In the genomic region with DNA sequence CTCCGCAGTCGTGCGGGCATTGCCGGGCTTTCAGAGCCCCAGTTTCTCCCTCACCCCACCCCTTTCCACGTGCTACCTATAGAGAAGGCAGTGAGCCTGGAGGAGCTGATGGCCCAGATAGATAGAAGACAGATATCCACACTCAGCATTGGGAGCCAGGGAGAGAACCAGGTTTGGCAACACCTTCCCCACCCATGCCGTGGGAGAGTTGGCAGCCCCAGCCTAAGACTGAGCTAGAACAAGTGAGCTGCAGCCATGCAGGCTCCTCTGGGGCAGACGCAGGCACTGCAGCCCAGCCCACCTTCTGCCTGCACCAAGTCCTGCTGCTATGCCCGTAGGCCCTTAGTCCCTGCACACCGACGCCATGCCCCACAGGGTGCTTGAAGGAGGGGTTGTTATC, we compare ENCODE assay signal across 15 cellular contexts. TPM values are rescaled to one million over a fixed set of nuclear protein-coding genes. Genes with fewer than 3 reads are reported as not detected.
DNase-seq lines count a peak whose midpoint lies in the region; ATAC-seq and TF ChIP-seq lines count a peak whose summit lies in the region.
"Had no signal": no experiment of that assay in that cellular context is flagged by ENCODE, and none has a peak within 500 bp of the region (broad histone marks: within the 10 kb centered on the region; RNA-seq: fewer than 3 reads in every experiment).

No MANE protein-coding gene starts in this region.

- no peak overlapping the region for H2AFZ ChIP-seq in Karpas-422 (ENCODE audit: low read length)
- H2AFZ ChIP-seq in parathyroid adenoma: peak overlapping the region; percentile 7

- no peaks in the 10 kb centered on the region for H3K79me2 ChIP-seq in Karpas-422 (ENCODE audit: low read length)
- H3K79me2 ChIP-seq in parathyroid adenoma: no peaks in the 10 kb centered on the region

- no peak overlapping the region for H3K27ac ChIP-seq in Karpas-422 (ENCODE audit: low read length)
- peak overlapping the region; percentile 43 for H3K27ac ChIP-seq in parathyroid adenoma
- H3K27ac ChIP-seq: A549 had no signal

- H3K9me2 ChIP-seq in Karpas-422 (replicated peaks; ENCODE audit: insufficient read depth, low read length): no peaks in the 10 kb centered on the region

- CTCF ChIA-PET in activated CD4-positive, alpha-beta memory T cell treated with anti-CD3 and anti-CD28 coated beads, Interleukin-2, amount 10 ng/mL, durations not matched to agents 7 days and 5 days (lab: Charles Lee): interaction anchor here (2.4 kb wide), 1 partner anchor 10 kb away, joined by 7 read pairs; no protein-coding TSS in a partner anchor

- H3K27me3 Mint-ChIP-seq in activated CD4-positive, alpha-beta memory T cell treated with anti-CD3 and anti-CD28 coated beads, Interleukin-2, amount 10 ng/mL, durations not matched to agents 7 days and 5 days: peaks cover 11% of the 10 kb centered on the region

- H3K4me3 ChIP-seq in Karpas-422 (ENCODE audit: low read length) (no peak overlapping the region), parathyroid adenoma (ENCODE audit: low read depth, low read length) (peak overlapping the region; percentile 35)
- H3K4me3 ChIP-seq: A549 had no signal

- H3K4me2 ChIP-seq in Karpas-422 (ENCODE audit: low read depth, low read length, poor library complexity, severe bottlenecking) (no peak overlapping the region), parathyroid adenoma (ENCODE audit: low read length) (peak overlapping the region; percentile 60)
- H3K4me2 ChIP-seq: A549 had no signal

- H3K9me3 ChIP-seq in Karpas-422 (ENCODE audit: low read length): no peaks in the 10 kb centered on the region
- H3K9me3 ChIP-seq in parathyroid adenoma (ENCODE audit: control insufficient read depth, low read length): no peaks in the 10 kb centered on the region
- H3K9me3 ChIP-seq: A549, BE2C, Caco-2 had no signal

- ATAC-seq in GM19328 (IDR thresholded peaks at IDR 0.05; ENCODE audit: unreplicated experiment): no peak
- ATAC-seq: A549 had no signal

- POLR2A ChIA-PET in activated CD4-positive, alpha-beta memory T cell treated with anti-CD3 and anti-CD28 coated beads, Interleukin-2, amount 10 ng/mL, durations not matched to agents 7 days and 5 days (lab: Charles Lee): no interaction called here

- H3K27me3 ChIP-seq in Karpas-422 (ENCODE audit: low read length) (no peaks in the 10 kb centered on the region), parathyroid adenoma (ENCODE audit: control insufficient read depth, insufficient read depth, low read length) (no peaks in the 10 kb centered on the region)

- H3K36me3 ChIP-seq in Karpas-422 (ENCODE audit: insufficient read depth, low read length) (no peaks in the 10 kb centered on the region), parathyroid adenoma (ENCODE audit: control insufficient read depth, insufficient read depth, low read length) (no peaks in the 10 kb centered on the region)
- H3K36me3 ChIP-seq: BE2C had no signal

- H4K20me1 ChIP-seq in Karpas-422 (ENCODE audit: insufficient read depth, low read depth, low read length): no peaks in the 10 kb centered on the region

- H3K4me1 ChIP-seq in Karpas-422 (ENCODE audit: low read length) (peaks cover 32% of the 10 kb centered on the region), parathyroid adenoma (peaks cover 30% of the 10 kb centered on the region)
- H3K4me1 ChIP-seq: A549 had no signal

- peaks cover 4% of the 10 kb centered on the region for H3K4me1 Mint-ChIP-seq in activated CD4-positive, alpha-beta memory T cell treated with anti-CD3 and anti-CD28 coated beads, Interleukin-2, amount 10 ng/mL, durations not matched to agents 7 days and 5 days

- H3K36me3 Mint-ChIP-seq in activated CD4-positive, alpha-beta memory T cell treated with anti-CD3 and anti-CD28 coated beads, Interleukin-2, amount 10 ng/mL, durations not matched to agents 7 days and 5 days (ENCODE audit: low read depth): no peaks in the 10 kb centered on the region
- H3K36me3 Mint-ChIP-seq: CD8-positive, alpha-beta memory T cell had no signal

- H3K4me3 Mint-ChIP-seq in activated CD4-positive, alpha-beta memory T cell treated with anti-CD3 and anti-CD28 coated beads, Interleukin-2, amount 10 ng/mL, durations not matched to agents 7 days and 5 days: no peak overlapping the region
- H3K4me3 Mint-ChIP-seq: CD8-positive, alpha-beta memory T cell; H9 had no signal

- no peak for TF ChIP-seq CTCF in parathyroid adenoma (IDR thresholded peaks at IDR 0.05)

- H3K27ac Mint-ChIP-seq in activated CD4-positive, alpha-beta memory T cell treated with anti-CD3 and anti-CD28 coated beads, Interleukin-2, amount 10 ng/mL, durations not matched to agents 7 days and 5 days: no peak overlapping the region
- H3K27ac Mint-ChIP-seq: CD8-positive, alpha-beta memory T cell had no signal

- DNase-seq in Karpas-422 (no peak), head of caudate nucleus (peak in 27 of 42 donors; percentile 7 to 79 (median 44)), HPDE6-E6E7 (ENCODE audit: extremely low spot score) (no peak)
- no peak for DNase-seq in stimulated activated CD4-positive, alpha-beta T cell treated with anti-CD3 and anti-CD28 coated beads, Interleukin-15, amount 100 ng/mL, for 24 hours
- no peak for DNase-seq in activated CD4-positive, alpha-beta memory T cell treated with anti-CD3 and anti-CD28 coated beads, Interleukin-2, amount 10 ng/mL, durations not matched to agents 7 days and 5 days
- DNase-seq: BE2C; Caco-2; CD8-positive, alpha-beta memory T cell; DND-41; GF-D8; GOT3; H9 had no signal

- intact Hi-C loops in head of caudate nucleus (cut with DNase I): no loop called here

- H3K9ac ChIP-seq in Karpas-422 (ENCODE audit: low read length) (0 out of 2 replicates have a peak overlapping the region, but pooled peaks have one; percentile 5), parathyroid adenoma (no peak overlapping the region)

- no peaks in the 10 kb centered on the region for H3K9me3 Mint-ChIP-seq in activated CD4-positive, alpha-beta memory T cell treated with anti-CD3 and anti-CD28 coated beads, Interleukin-2, amount 10 ng/mL, durations not matched to agents 7 days and 5 days
- H3K9me3 Mint-ChIP-seq: CD8-positive, alpha-beta memory T cell; H9 had no signal

RNA-seq across cellular contexts. Expression of a gene that starts 10.3 kb away (rescaled TPM):
- not detected in 2 replicates for total RNA-seq in Karpas-422 (2014; rRNA removed; shearing (Covaris generic); ENCODE audit: low replicate concordance)
- not detected for total RNA-seq in activated CD4-positive, alpha-beta memory T cell treated with anti-CD3 and anti-CD28 coated beads, Interleukin-2, amount 10 ng/mL, durations not matched to agents 7 days and 5 days
- total RNA-seq: Caco-2; CD8-positive, alpha-beta memory T cell had no signal

RNA-seq across cellular contexts. Expression of a gene that starts 12.8 kb away (rescaled TPM):
- total RNA-seq in Karpas-422 (2014; rRNA removed; shearing (Covaris generic); ENCODE audit: low replicate concordance): 5.0 and 9.3 TPM in 2 replicates
- total RNA-seq in activated CD4-positive, alpha-beta memory T cell treated with anti-CD3 and anti-CD28 coated beads, Interleukin-2, amount 10 ng/mL, durations not matched to agents 7 days and 5 days: not detected

RNA-seq across cellular contexts. Expression of a gene that starts 27.5 kb away (rescaled TPM):
- total RNA-seq in Karpas-422 (2014; rRNA removed; shearing (Covaris generic); ENCODE audit: low replicate concordance): 0.25 TPM in 1 of 2 replicates, not detected in the other
- not detected for total RNA-seq in activated CD4-positive, alpha-beta memory T cell treated with anti-CD3 and anti-CD28 coated beads, Interleukin-2, amount 10 ng/mL, durations not matched to agents 7 days and 5 days
- total RNA-seq: Caco-2; CD8-positive, alpha-beta memory T cell had no signal

RNA-seq across cellular contexts. Expression of a gene that starts 32.6 kb away (rescaled TPM):
- total RNA-seq in Karpas-422 (2014; rRNA removed; shearing (Covaris generic); ENCODE audit: low replicate concordance): not detected in 2 replicates
- total RNA-seq in activated CD4-positive, alpha-beta memory T cell treated with anti-CD3 and anti-CD28 coated beads, Interleukin-2, amount 10 ng/mL, durations not matched to agents 7 days and 5 days: not detected
- total RNA-seq: Caco-2; CD8-positive, alpha-beta memory T cell; H9 had no signal

RNA-seq across cellular contexts. Expression of a gene that starts 44.8 kb away (rescaled TPM):
- total RNA-seq in Karpas-422 (2014; rRNA removed; shearing (Covaris generic); ENCODE audit: low replicate concordance): 125 and 126 TPM in 2 replicates
- 10 to 100 TPM; 39.6 to 47.4 TPM for total RNA-seq in activated CD4-positive, alpha-beta memory T cell treated with anti-CD3 and anti-CD28 coated beads, Interleukin-2, amount 10 ng/mL, durations not matched to agents 7 days and 5 days

Comparison
In these comparisons a context has a peak if more than half of its experiments do, and no peak if none do; other contexts are left out.
1. DNase-seq: peak in head of caudate nucleus (27 of 42); none in Karpas-422 (single experiment), HPDE6-E6E7 (single experiment), stimulated activated CD4-positive, alpha-beta T cell treated with anti-CD3 and anti-CD28 coated beads, Interleukin-15, amount 100 ng/mL, for 24 hours (single experiment) and activated CD4-positive, alpha-beta memory T cell treated with anti-CD3 and anti-CD28 coated beads, Interleukin-2, amount 10 ng/mL, durations not matched to agents 7 days and 5 days (single experiment).